ENCODE assay signal across 8 cellular contexts in the genomic region with DNA sequence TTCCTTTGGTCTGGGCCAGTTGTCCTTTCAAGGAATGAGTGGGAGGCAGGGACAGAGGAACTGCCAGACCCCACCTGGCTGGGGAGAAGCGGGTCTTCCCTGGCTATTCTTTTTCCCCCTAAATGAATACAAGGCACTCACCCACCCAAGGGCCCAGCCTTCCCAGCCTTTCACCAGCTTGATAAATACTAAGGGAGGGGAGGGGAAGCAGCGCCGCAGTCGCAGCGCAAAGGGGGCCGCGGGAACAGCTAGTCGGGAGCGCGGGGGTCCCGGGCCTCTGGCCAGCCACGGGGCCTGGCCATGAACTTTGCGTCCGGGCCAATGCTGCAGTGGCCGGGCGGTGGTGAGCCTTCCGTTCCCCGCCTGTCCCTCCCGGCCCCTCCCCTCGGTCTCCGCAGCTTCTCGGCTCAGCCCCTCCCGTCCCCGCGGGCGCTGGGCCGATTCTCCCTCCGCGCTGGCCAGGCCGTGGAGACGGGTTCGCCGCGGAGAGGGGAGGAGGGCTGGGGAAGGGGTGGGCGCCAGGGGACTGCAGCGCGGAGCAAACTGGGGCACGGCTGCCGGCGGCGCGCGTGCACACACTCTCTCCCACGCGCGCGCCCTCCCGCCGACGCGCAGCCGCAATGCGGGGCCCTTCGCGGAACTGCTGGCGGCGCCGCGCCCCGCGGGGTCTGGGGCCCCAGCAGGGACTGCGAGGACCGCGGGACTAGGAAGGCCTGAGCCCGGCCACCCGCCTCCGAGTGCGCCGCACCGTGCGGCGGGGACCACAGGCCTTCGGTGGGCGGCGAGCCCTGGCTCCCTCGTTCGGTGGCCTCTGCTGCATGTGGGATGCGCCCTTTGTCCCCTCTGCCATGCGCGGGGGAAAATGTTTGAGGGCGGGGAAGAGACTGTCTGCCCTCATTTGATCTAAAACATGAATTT.
DNase-seq lines count a peak whose midpoint lies in the region; ATAC-seq and TF ChIP-seq lines count a peak whose summit lies in the region.

No MANE protein-coding gene starts in this region.

- H3K9me3 Mint-ChIP-seq in stimulated activated naive CD8-positive, alpha-beta T cell treated with anti-CD3 and anti-CD28 coated beads, Interleukin-15, Interleukin-2, amounts not matched to agents 100 ng/mL and 50 ng/mL, for 24 hours = no peaks in the 10 kb centered on the region

- H3K36me3 Mint-ChIP-seq in stimulated activated naive CD8-positive, alpha-beta T cell treated with anti-CD3 and anti-CD28 coated beads, Interleukin-15, Interleukin-2, amounts not matched to agents 100 ng/mL and 50 ng/mL, for 24 hours (ENCODE audit: low read depth) = no peaks in the 10 kb centered on the region

- no peaks in the 10 kb centered on the region for H3K9me3 ChIP-seq in esophagus muscularis mucosa
- no peaks in the 10 kb centered on the region for H3K9me3 ChIP-seq in mucosa of rectum (ENCODE audit: control insufficient read depth in 2 of 2, low read length in 2 of 2)

- intact Hi-C loops in esophagus muscularis mucosa (cut with DNase I) = no loop called here

- ATAC-seq in GM21360 (IDR thresholded peaks at IDR 0.05; ENCODE audit: unreplicated experiment) = no peak

- peaks cover 11 to 18% (median 17%) of the 10 kb centered on the region in 4 donors for H3K4me1 ChIP-seq in esophagus muscularis mucosa
- peaks cover 15 to 21% of the 10 kb centered on the region in 2 donors for H3K4me1 ChIP-seq in mucosa of rectum (ENCODE audit: control insufficient read depth in 2 of 2, insufficient read depth in 2 of 2, low read length in 2 of 2)

- H3K4me1 Mint-ChIP-seq in stimulated activated naive CD8-positive, alpha-beta T cell treated with anti-CD3 and anti-CD28 coated beads, Interleukin-15, Interleukin-2, amounts not matched to agents 100 ng/mL and 50 ng/mL, for 24 hours (ENCODE audit: low read depth) = no peaks in the 10 kb centered on the region

- H3K4me3 Mint-ChIP-seq in stimulated activated naive CD8-positive, alpha-beta T cell treated with anti-CD3 and anti-CD28 coated beads, Interleukin-15, Interleukin-2, amounts not matched to agents 100 ng/mL and 50 ng/mL, for 24 hours = peak overlapping the region; percentile 70

- TF ChIP-seq EP300 in esophagus muscularis mucosa (IDR thresholded peaks at IDR 0.05) = no peak

- H3K36me3 ChIP-seq in GM06990 (ENCODE audit: control insufficient read depth, insufficient read depth, low read length) = no peaks in the 10 kb centered on the region
- H3K36me3 ChIP-seq in esophagus muscularis mucosa = no peaks in the 10 kb centered on the region
- no peaks in the 10 kb centered on the region for H3K36me3 ChIP-seq in mucosa of rectum (ENCODE audit: control insufficient read depth in 2 of 2, insufficient read depth in 2 of 2, low read length in 2 of 2)

- no peak for TF ChIP-seq POLR2A in esophagus muscularis mucosa (IDR thresholded peaks at IDR 0.05; ENCODE audit: low read depth)

- H3K9ac ChIP-seq in mucosa of rectum (ENCODE audit: low read depth in 1 of 2, low read length in 2 of 2) = peak overlapping the region; percentile 56 to 74

- H3K27ac Mint-ChIP-seq in stimulated activated naive CD8-positive, alpha-beta T cell treated with anti-CD3 and anti-CD28 coated beads, Interleukin-15, Interleukin-2, amounts not matched to agents 100 ng/mL and 50 ng/mL, for 24 hours = no peak overlapping the region

- H3K27me3 ChIP-seq in GM06990 (replicated peaks; ENCODE audit: control insufficient read depth, insufficient read depth, low read length) (peaks cover 2% of the 10 kb centered on the region), esophagus muscularis mucosa (no peaks in the 10 kb centered on the region), mucosa of rectum (ENCODE audit: control insufficient read depth in 2 of 2, insufficient read depth in 2 of 2, low read length in 2 of 2) (no peaks in the 10 kb centered on the region)

- peak overlapping the region; percentile 30 to 71 (median 59) for H3K27ac ChIP-seq in esophagus muscularis mucosa (replicated peaks in 1 of 4)
- H3K27ac ChIP-seq in mucosa of rectum (ENCODE audit: low read depth in 2 of 2, low read length in 2 of 2) = peak overlapping the region; percentile 16 to 37

- H3K27me3 Mint-ChIP-seq in stimulated activated naive CD8-positive, alpha-beta T cell treated with anti-CD3 and anti-CD28 coated beads, Interleukin-15, Interleukin-2, amounts not matched to agents 100 ng/mL and 50 ng/mL, for 24 hours = peaks cover 8% of the 10 kb centered on the region

- H3K4me3 ChIP-seq in GM06990 (replicated peaks; ENCODE audit: low read depth, low read length) (peak overlapping the region; percentile 56), esophagus muscularis mucosa (peak overlapping the region; percentile 75 to 91 (median 80)), mucosa of rectum (ENCODE audit: low read length in 2 of 2) (peak overlapping the region; percentile 63 to 74)

- TF ChIP-seq CTCF in GM06990 (IDR thresholded peaks at IDR 0.05; ENCODE audit: insufficient read depth, low read length, poor library complexity, severe bottlenecking) (no peak), esophagus muscularis mucosa (IDR thresholded peaks at IDR 0.05) (no peak)

- DNase-seq in GM06990 (ENCODE audit: extremely low read depth, insufficient read length) = no peak
- peak; percentile 6 for DNase-seq in NCI-H226
- peak; percentile 67 for DNase-seq in activated T-cell treated with anti-CD3 and anti-CD28 coated beads, Interleukin-2, amount 50 U/mL, for 1 hour
- DNase-seq in esophagus muscularis mucosa (ENCODE audit: extremely low spot score) = no peak
- no peak for DNase-seq in NCI-H524 treated with DMSO at 0.1 percent for 48 hours (lab: John Stamatoyannopoulos, UW)

- 50% methylated on average over 1 of the region's 81 CpGs for WGBS in esophagus muscularis mucosa

Comparison
In these comparisons a context has a peak if more than half of its experiments do, and no peak if none do; other contexts are left out.
1. DNase-seq: peak in NCI-H226 (single experiment) and activated T-cell treated with anti-CD3 and anti-CD28 coated beads, Interleukin-2, amount 50 U/mL, for 1 hour (single experiment); none in GM06990 (single experiment), esophagus muscularis mucosa (single experiment) and NCI-H524 treated with DMSO at 0.1 percent for 48 hours (single experiment).
2. Peak in every context shown above with its lines, with median percentiles within 50 percentile points of each other: H3K4me3 ChIP-seq.